Comparison of ENCODE assay signal across 9 cellular contexts in genomic region chr12:41264281-41264680, GRCh38.
DNase-seq lines count a peak whose midpoint lies in the region; ATAC-seq and FAIRE-seq lines count a peak whose summit lies in the region.
"Had no signal": no experiment of that assay in that cellular context is flagged by ENCODE, and none has a peak within 500 bp of the region (broad histone marks: within the 10 kb centered on the region; RNA-seq: fewer than 3 reads in every experiment).

No MANE protein-coding gene starts in this region.

- no peak overlapping the region for H3K4me3 Mint-ChIP-seq in stimulated activated memory B cell treated with anti-CD40 and anti-IgM and Interleukin-4, amounts not matched to agents 10 μg/mL and 1 μg/mL and 100 μg/mL, for 72 hours
- H3K4me3 Mint-ChIP-seq: CD4-positive, CD25-positive, alpha-beta regulatory T cell had no signal

- peak; percentile 78 for ATAC-seq in sciatic nerve
- no peak for ATAC-seq in stimulated activated memory B cell treated with anti-CD40 and anti-IgM and Interleukin-4, amounts not matched to agents 10 μg/mL and 1 μg/mL and 100 μg/mL, for 72 hours

- peak; percentile 59 for DNase-seq in NCI-H2171 treated with DMSO at 0.1 percent for 48 hours (lab: John Stamatoyannopoulos, UW)
- DNase-seq in NCI-H2171 (lab: John Stamatoyannopoulos, UW), result no peak
- DNase-seq in NCI-H1694 (lab: John Stamatoyannopoulos, UW), result peak; percentile 7
- DNase-seq in sciatic nerve (ENCODE audit: low spot score), result no peak
- no peak for DNase-seq in OCI-M2 (lab: John Stamatoyannopoulos, UW; ENCODE audit: unreplicated experiment)
- no peak for DNase-seq in GM19240 (ENCODE audit: insufficient read length, low spot score)
- DNase-seq: CD4-positive, CD25-positive, alpha-beta regulatory T cell had no signal

- no peaks in the 10 kb centered on the region for H3K9me3 Mint-ChIP-seq in stimulated activated memory B cell treated with anti-CD40 and anti-IgM and Interleukin-4, amounts not matched to agents 10 μg/mL and 1 μg/mL and 100 μg/mL, for 72 hours
- H3K9me3 Mint-ChIP-seq: CD4-positive, CD25-positive, alpha-beta regulatory T cell had no signal

- intact Hi-C loops in sciatic nerve (cut with DNase I), result no loop called here

- H3K4me1 Mint-ChIP-seq in stimulated activated memory B cell treated with anti-CD40 and anti-IgM and Interleukin-4, amounts not matched to agents 10 μg/mL and 1 μg/mL and 100 μg/mL, for 72 hours, result no peaks in the 10 kb centered on the region
- H3K4me1 Mint-ChIP-seq: CD4-positive, CD25-positive, alpha-beta regulatory T cell had no signal

- H3K27ac Mint-ChIP-seq in stimulated activated memory B cell treated with anti-CD40 and anti-IgM and Interleukin-4, amounts not matched to agents 10 μg/mL and 1 μg/mL and 100 μg/mL, for 72 hours, result no peak overlapping the region
- H3K27ac Mint-ChIP-seq: CD4-positive, CD25-positive, alpha-beta regulatory T cell had no signal

- no peaks in the 10 kb centered on the region for H3K36me3 Mint-ChIP-seq in stimulated activated memory B cell treated with anti-CD40 and anti-IgM and Interleukin-4, amounts not matched to agents 10 μg/mL and 1 μg/mL and 100 μg/mL, for 72 hours
- H3K36me3 Mint-ChIP-seq: CD4-positive, CD25-positive, alpha-beta regulatory T cell had no signal

- peaks cover 9% of the 10 kb centered on the region for H3K27me3 Mint-ChIP-seq in stimulated activated memory B cell treated with anti-CD40 and anti-IgM and Interleukin-4, amounts not matched to agents 10 μg/mL and 1 μg/mL and 100 μg/mL, for 72 hours
- H3K27me3 Mint-ChIP-seq: CD4-positive, CD25-positive, alpha-beta regulatory T cell had no signal

- peak; percentile 94 for FAIRE-seq in endometrium (lab: Jason Lieb, UNC)

Comparison
In these comparisons a context has a peak if more than half of its experiments do, and no peak if none do; other contexts are left out.
1. DNase-seq: peak in NCI-H2171 treated with DMSO at 0.1 percent for 48 hours (single experiment) and NCI-H1694 (single experiment); none in NCI-H2171 (single experiment), sciatic nerve (single experiment), OCI-M2 (single experiment) and GM19240 (single experiment).